29 cellular contexts compared by ENCODE assay signal in genomic region chr2:104597942-104598341, GRCh38.
"Had no signal": no experiment of that assay in that cellular context is flagged by ENCODE, and none has a peak within 500 bp of the region (broad histone marks: within the 10 kb centered on the region; RNA-seq: fewer than 3 reads in every experiment).

No MANE protein-coding gene starts in this region.

- H3K4me3 Mint-ChIP-seq: mesothelial cell of epicardium; naive B cell; natural killer cell; nephron progenitor cell; neural progenitor cell; stimulated activated memory B cell treated with anti-CD40 and anti-IgM and Interleukin-4, amounts not matched to agents 10 μg/mL and 1 μg/mL and 100 μg/mL, for 72 hours; stimulated activated naive CD8-positive, alpha-beta T cell treated with anti-CD3 and anti-CD28 coated beads, Interleukin-15, amount 100 ng/mL, for 72 hours; type B pancreatic cell had no signal

- H3K36me3 Mint-ChIP-seq: mesothelial cell of epicardium; naive B cell; natural killer cell; neural progenitor cell; stimulated activated memory B cell treated with anti-CD40 and anti-IgM and Interleukin-4, amounts not matched to agents 10 μg/mL and 1 μg/mL and 100 μg/mL, for 72 hours; type B pancreatic cell had no signal

- H3K9me3 ChIP-seq: neutrophil, psoas muscle, right lobe of liver, uterus had no signal

- H3K4me1 Mint-ChIP-seq: mesothelial cell of epicardium; naive B cell; natural killer cell; nephron progenitor cell; neural progenitor cell; stimulated activated memory B cell treated with anti-CD40 and anti-IgM and Interleukin-4, amounts not matched to agents 10 μg/mL and 1 μg/mL and 100 μg/mL, for 72 hours; stimulated activated naive CD8-positive, alpha-beta T cell treated with anti-CD3 and anti-CD28 coated beads, Interleukin-15, amount 100 ng/mL, for 72 hours had no signal

- H3K27me3 ChIP-seq: left lung, neural progenitor cell, neutrophil, right atrium auricular region, right lobe of liver, tibial nerve, uterus had no signal

- H3K9ac ChIP-seq: neural progenitor cell, parathyroid adenoma had no signal

- DNase-seq: kidney glomerular epithelial cell; left colon; left lung; lower lobe of right lung; mammary epithelial cell; mesenchymal stem cell; naive B cell; natural killer cell; nephron progenitor cell; occipital lobe; psoas muscle; right lobe of liver; stimulated activated CD4-positive, alpha-beta T cell treated with anti-CD3 and anti-CD28 coated beads, Interleukin-1b, Interleukin-23, amount 100 ng/mL, for 48 hours; stimulated activated CD4-positive, alpha-beta T cell treated with anti-CD3 and anti-CD28 coated beads, Interleukin-2, amount 100 ng/mL, for 48 hours; stimulated activated CD4-positive, alpha-beta T cell treated with anti-CD3 and anti-CD28 coated beads, Interleukin-4, amount 100 ng/mL, for 4 hours; stimulated activated CD8-positive, alpha-beta memory T cell treated with anti-CD3 and anti-CD28 coated beads, Interleukin-4, amount 100 ng/mL, for 48 hours; stimulated activated naive CD4-positive, alpha-beta T cell treated with Interleukin-2 at 50 U/mL for 16 hours; stimulated activated naive CD8-positive, alpha-beta T cell treated with anti-CD3 and anti-CD28 coated beads, Interleukin-15, amount 100 ng/mL, for 72 hours; substantia nigra; uterus had no signal

- H3K4me3 ChIP-seq: left lung, lower lobe of right lung, neural progenitor cell, psoas muscle, right atrium auricular region, right lobe of liver, smooth muscle cell, tibial nerve, uterus had no signal

- H3K27ac ChIP-seq: left lung, lower lobe of right lung, neural progenitor cell, neutrophil, parathyroid adenoma, psoas muscle, right atrium auricular region, right lobe of liver, tibial nerve, uterus had no signal

- H3K27ac Mint-ChIP-seq: mesothelial cell of epicardium; naive B cell; natural killer cell; nephron progenitor cell; neural progenitor cell; stimulated activated memory B cell treated with anti-CD40 and anti-IgM and Interleukin-4, amounts not matched to agents 10 μg/mL and 1 μg/mL and 100 μg/mL, for 72 hours; stimulated activated naive CD8-positive, alpha-beta T cell treated with anti-CD3 and anti-CD28 coated beads, Interleukin-15, amount 100 ng/mL, for 72 hours; type B pancreatic cell had no signal

- H3K9me3 Mint-ChIP-seq: stimulated activated memory B cell treated with anti-CD40 and anti-IgM and Interleukin-4, amounts not matched to agents 10 μg/mL and 1 μg/mL and 100 μg/mL, for 72 hours; type B pancreatic cell had no signal

- H3K36me3 ChIP-seq: left lung, lower lobe of right lung, neural progenitor cell, neutrophil, right atrium auricular region, right lobe of liver, tibial nerve, uterus had no signal

- ATAC-seq: left colon; left lung; lower lobe of right lung; natural killer cell; psoas muscle; right lobe of liver; stimulated activated memory B cell treated with anti-CD40 and anti-IgM and Interleukin-4, amounts not matched to agents 10 μg/mL and 1 μg/mL and 100 μg/mL, for 72 hours; stimulated activated naive CD8-positive, alpha-beta T cell treated with anti-CD3 and anti-CD28 coated beads, Interleukin-15, amount 100 ng/mL, for 72 hours had no signal

- H3K4me1 ChIP-seq: left lung, lower lobe of right lung, neural progenitor cell, parathyroid adenoma, psoas muscle, right atrium auricular region, right lobe of liver, tibial nerve, uterus had no signal

- H3K27me3 Mint-ChIP-seq: stimulated activated naive CD8-positive, alpha-beta T cell treated with anti-CD3 and anti-CD28 coated beads, Interleukin-15, amount 100 ng/mL, for 72 hours; type B pancreatic cell had no signal
